1 cellular context compared by ENCODE assay signal in the genomic region with DNA sequence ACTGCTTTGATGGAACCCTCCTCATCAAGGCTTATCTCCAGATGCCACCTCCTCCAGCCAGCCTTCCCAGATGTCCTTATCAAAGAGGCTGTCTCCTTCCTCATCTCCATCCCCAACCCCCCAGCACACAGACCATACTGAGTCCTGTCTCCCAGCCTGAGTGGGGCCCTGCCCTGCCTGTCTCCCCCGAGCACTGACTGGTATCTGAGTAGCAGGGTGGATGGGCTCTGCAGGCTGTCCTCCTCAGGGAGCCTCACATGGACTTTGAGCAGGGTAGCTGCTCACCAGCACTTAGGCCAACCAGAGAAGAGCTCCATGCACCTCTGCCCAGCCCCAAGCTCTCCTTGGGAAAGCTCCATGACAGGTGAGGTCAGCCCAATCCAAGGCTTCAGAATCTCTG.
TF ChIP-seq lines count a peak whose summit lies in the region.

No MANE protein-coding gene starts in this region.

TF ChIP-seq in K562, 482 proteins besides CTCF, POLR2A, EP300 and RAD21:
- TF ChIP-seq, protein P1, sequence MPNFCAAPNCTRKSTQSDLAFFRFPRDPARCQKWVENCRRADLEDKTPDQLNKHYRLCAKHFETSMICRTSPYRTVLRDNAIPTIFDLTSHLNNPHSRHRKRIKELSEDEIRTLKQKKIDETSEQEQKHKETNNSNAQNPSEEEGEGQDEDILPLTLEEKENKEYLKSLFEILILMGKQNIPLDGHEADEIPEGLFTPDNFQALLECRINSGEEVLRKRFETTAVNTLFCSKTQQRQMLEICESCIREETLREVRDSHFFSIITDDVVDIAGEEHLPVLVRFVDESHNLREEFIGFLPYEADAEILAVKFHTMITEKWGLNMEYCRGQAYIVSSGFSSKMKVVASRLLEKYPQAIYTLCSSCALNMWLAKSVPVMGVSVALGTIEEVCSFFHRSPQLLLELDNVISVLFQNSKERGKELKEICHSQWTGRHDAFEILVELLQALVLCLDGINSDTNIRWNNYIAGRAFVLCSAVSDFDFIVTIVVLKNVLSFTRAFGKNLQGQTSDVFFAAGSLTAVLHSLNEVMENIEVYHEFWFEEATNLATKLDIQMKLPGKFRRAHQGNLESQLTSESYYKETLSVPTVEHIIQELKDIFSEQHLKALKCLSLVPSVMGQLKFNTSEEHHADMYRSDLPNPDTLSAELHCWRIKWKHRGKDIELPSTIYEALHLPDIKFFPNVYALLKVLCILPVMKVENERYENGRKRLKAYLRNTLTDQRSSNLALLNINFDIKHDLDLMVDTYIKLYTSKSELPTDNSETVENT (CRISPR knock-in tag; IDR thresholded peaks at IDR 0.05), result no peak
- TF ChIP-seq, protein P2, sequence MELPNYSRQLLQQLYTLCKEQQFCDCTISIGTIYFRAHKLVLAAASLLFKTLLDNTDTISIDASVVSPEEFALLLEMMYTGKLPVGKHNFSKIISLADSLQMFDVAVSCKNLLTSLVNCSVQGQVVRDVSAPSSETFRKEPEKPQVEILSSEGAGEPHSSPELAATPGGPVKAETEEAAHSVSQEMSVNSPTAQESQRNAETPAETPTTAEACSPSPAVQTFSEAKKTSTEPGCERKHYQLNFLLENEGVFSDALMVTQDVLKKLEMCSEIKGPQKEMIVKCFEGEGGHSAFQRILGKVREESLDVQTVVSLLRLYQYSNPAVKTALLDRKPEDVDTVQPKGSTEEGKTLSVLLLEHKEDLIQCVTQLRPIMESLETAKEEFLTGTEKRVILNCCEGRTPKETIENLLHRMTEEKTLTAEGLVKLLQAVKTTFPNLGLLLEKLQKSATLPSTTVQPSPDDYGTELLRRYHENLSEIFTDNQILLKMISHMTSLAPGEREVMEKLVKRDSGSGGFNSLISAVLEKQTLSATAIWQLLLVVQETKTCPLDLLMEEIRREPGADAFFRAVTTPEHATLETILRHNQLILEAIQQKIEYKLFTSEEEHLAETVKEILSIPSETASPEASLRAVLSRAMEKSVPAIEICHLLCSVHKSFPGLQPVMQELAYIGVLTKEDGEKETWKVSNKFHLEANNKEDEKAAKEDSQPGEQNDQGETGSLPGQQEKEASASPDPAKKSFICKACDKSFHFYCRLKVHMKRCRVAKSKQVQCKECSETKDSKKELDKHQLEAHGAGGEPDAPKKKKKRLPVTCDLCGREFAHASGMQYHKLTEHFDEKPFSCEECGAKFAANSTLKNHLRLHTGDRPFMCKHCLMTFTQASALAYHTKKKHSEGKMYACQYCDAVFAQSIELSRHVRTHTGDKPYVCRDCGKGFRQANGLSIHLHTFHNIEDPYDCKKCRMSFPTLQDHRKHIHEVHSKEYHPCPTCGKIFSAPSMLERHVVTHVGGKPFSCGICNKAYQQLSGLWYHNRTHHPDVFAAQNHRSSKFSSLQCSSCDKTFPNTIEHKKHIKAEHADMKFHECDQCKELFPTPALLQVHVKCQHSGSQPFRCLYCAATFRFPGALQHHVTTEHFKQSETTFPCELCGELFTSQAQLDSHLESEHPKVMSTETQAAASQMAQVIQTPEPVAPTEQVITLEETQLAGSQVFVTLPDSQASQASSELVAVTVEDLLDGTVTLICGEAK (IDR thresholded peaks at IDR 0.05), result no peak
- TF ChIP-seq, protein P2 (CRISPR knock-in tag; IDR thresholded peaks at IDR 0.05), result no peak
- TF ChIP-seq, protein P3, sequence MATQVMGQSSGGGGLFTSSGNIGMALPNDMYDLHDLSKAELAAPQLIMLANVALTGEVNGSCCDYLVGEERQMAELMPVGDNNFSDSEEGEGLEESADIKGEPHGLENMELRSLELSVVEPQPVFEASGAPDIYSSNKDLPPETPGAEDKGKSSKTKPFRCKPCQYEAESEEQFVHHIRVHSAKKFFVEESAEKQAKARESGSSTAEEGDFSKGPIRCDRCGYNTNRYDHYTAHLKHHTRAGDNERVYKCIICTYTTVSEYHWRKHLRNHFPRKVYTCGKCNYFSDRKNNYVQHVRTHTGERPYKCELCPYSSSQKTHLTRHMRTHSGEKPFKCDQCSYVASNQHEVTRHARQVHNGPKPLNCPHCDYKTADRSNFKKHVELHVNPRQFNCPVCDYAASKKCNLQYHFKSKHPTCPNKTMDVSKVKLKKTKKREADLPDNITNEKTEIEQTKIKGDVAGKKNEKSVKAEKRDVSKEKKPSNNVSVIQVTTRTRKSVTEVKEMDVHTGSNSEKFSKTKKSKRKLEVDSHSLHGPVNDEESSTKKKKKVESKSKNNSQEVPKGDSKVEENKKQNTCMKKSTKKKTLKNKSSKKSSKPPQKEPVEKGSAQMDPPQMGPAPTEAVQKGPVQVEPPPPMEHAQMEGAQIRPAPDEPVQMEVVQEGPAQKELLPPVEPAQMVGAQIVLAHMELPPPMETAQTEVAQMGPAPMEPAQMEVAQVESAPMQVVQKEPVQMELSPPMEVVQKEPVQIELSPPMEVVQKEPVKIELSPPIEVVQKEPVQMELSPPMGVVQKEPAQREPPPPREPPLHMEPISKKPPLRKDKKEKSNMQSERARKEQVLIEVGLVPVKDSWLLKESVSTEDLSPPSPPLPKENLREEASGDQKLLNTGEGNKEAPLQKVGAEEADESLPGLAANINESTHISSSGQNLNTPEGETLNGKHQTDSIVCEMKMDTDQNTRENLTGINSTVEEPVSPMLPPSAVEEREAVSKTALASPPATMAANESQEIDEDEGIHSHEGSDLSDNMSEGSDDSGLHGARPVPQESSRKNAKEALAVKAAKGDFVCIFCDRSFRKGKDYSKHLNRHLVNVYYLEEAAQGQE (CRISPR knock-in tag; IDR thresholded peaks at IDR 0.05; ENCODE audit: low read depth), result no peak
- TF ChIP-seq TAF1 (IDR thresholded peaks at IDR 0.05; ENCODE audit: control insufficient read depth, extremely low read depth, insufficient read depth, low read length, severe bottlenecking), result no peak
- TF ChIP-seq ZFP36 (IDR thresholded peaks at IDR 0.05; ENCODE audit: low read depth, low read length, partially characterized antibody), result peak; percentile 42
